ENCODE assay signal across 7 cellular contexts in the genomic region with DNA sequence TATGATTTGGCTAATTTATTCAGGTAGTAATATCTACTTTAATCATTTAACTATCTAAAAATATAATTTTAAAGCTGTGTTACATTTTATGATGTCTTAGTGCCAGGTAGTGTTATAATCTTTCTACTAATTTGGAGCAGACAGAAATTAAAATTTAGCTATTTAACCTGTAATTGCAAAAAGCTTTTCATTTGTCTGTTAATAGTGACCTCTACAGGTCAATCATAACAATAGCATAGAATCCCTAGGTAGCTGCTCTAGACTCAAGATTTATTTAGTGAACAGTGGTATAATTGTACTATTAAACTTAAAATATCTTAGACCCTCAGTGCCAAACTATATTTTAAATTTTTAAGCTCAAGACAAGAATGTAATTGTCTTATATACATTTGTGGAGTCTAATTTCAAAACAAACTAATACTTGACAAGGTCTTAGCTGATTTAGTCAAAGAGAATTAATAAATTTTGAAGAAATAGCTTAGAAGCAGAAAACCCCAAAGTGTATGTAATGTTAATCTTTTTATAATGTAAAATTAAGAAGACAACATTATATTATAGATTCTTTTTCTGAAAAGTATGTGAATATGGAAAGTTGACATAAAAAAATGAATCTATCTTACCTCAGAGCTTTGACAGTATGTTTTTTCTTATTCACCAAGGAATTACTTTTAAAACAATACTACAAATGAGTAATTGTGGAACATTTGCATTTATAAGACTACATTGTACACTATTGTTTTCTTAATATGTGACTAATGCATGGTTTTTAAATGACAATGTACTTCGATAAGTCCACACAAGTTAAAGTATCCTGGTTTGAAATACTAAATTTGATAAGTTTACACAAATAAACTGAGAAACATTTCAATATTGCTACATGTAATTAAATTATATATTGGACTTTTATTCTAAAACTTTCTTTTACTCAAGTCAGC.
DNase-seq lines count a peak whose midpoint lies in the region; ATAC-seq and TF ChIP-seq lines count a peak whose summit lies in the region.

No MANE protein-coding gene starts in this region.

- DNase-seq in OCI-M1 (lab: John Stamatoyannopoulos, UW): peak; percentile 44
- DNase-seq in fibroblast of pulmonary artery (ENCODE audit: low read depth): peak; percentile 38
- no peak for DNase-seq in stimulated activated naive CD4-positive, alpha-beta T cell (lab: John Stamatoyannopoulos, UW)
- no peak for DNase-seq in caudate nucleus (lab: John Stamatoyannopoulos, UW)

- H3K27ac ChIP-seq in caudate nucleus (ENCODE audit: low read depth, low read length): no peak overlapping the region

- peak; percentile 67 for ATAC-seq in HG02678 (IDR thresholded peaks at IDR 0.05; ENCODE audit: unreplicated experiment)
- no peak for ATAC-seq in GM19023 (IDR thresholded peaks at IDR 0.05; ENCODE audit: unreplicated experiment)

- no peak overlapping the region for H3K4me3 ChIP-seq in fibroblast of pulmonary artery (replicated peaks; ENCODE audit: low read depth, low read length)

- TF ChIP-seq CTCF in GM12874 (IDR thresholded peaks at IDR 0.05; ENCODE audit: insufficient read depth, low read depth, low read length): peak; percentile 26; the same call in 1 of the 2 replicates
- TF ChIP-seq CTCF in fibroblast of pulmonary artery (IDR thresholded peaks at IDR 0.05; ENCODE audit: low read length, missing control alignments): peak; percentile 58

Comparison
In these comparisons a context has a peak if more than half of its experiments do, and no peak if none do; other contexts are left out.
1. DNase-seq: peak in OCI-M1 (single experiment) and fibroblast of pulmonary artery (single experiment); none in stimulated activated naive CD4-positive, alpha-beta T cell (0 of 6) and caudate nucleus (0 of 61).